Comparison of ENCODE assay signal across 23 cellular contexts in genomic region chrY:7017244-7018080, GRCh38.
A peak's percentile ranks its signal among the peaks of the same experiment; 100 is the strongest.
DNase-seq lines count a peak whose midpoint lies in the region; ATAC-seq and TF ChIP-seq lines count a peak whose summit lies in the region.
"Had no signal": no experiment of that assay in that cellular context is flagged by ENCODE, and none has a peak within 500 bp of the region (broad histone marks: within the 10 kb centered on the region; RNA-seq: fewer than 3 reads in every experiment).

No MANE protein-coding gene starts in this region.

- WGBS in right cardiac atrium = 82% methylated on average over 6 of the region's 6 CpGs

- H3K4me1 ChIP-seq in right cardiac atrium (ENCODE audit: control insufficient read depth, insufficient read depth, low read length) = no peaks in the 10 kb centered on the region
- H3K4me1 ChIP-seq: BE2C, HAP-1 had no signal

- H3K9me3 ChIP-seq in right cardiac atrium (ENCODE audit: control insufficient read depth, low read length) = no peaks in the 10 kb centered on the region
- H3K9me3 ChIP-seq: BE2C, HAP-1 had no signal

- H3K27me3 ChIP-seq in right cardiac atrium (ENCODE audit: control insufficient read depth, insufficient read depth) = no peaks in the 10 kb centered on the region
- H3K27me3 ChIP-seq: BE2C had no signal

- H3K27ac ChIP-seq in right cardiac atrium (ENCODE audit: low read length) = no peak overlapping the region
- H3K27ac ChIP-seq: GM23248, HL-60 had no signal

- ATAC-seq in GM19025 (IDR thresholded peaks at IDR 0.05; ENCODE audit: low read depth, unreplicated experiment) = peak; percentile 39
- peak; percentile 60 for ATAC-seq in HG02588 (IDR thresholded peaks at IDR 0.05; ENCODE audit: unreplicated experiment)
- peak; percentile 71 for ATAC-seq in HG02884 (IDR thresholded peaks at IDR 0.05; ENCODE audit: unreplicated experiment)
- ATAC-seq in HG03565 (IDR thresholded peaks at IDR 0.05; ENCODE audit: unreplicated experiment) = peak; percentile 60
- ATAC-seq in right cardiac atrium = no peak
- ATAC-seq: GM12878, K562 had no signal

- intact Hi-C loops in right cardiac atrium (cut with DNase I) = no loop called here

- DNase-seq in stimulated activated CD4-positive, alpha-beta T cell treated with anti-CD3 and anti-CD28 coated beads, Interleukin-2, amount 100 ng/mL, for 24 hours = no peak
- DNase-seq in erythroblast (lab: John Stamatoyannopoulos, UW) (no peak), kidney glomerular epithelial cell (lab: John Stamatoyannopoulos, UW) (no peak), right cardiac atrium (no peak)
- DNase-seq: ACHN; BE2C; CD4-positive, CD25-positive, alpha-beta regulatory T cell; CD8-positive, alpha-beta memory T cell; COR-L47; DMS 273 treated with DMSO at 0.1 percent for 48 hours; DMS53; DND-41; EL; GM23248; IMR-90 had no signal

- no peak overlapping the region for H3K4me3 ChIP-seq in right cardiac atrium (ENCODE audit: low read length)
- H3K4me3 ChIP-seq: GM12878, GM23248, HAP-1, K562 had no signal

- TF ChIP-seq POLR2A in erythroblast (IDR thresholded peaks at IDR 0.05; ENCODE audit: low read length) = no peak

Comparison
In these comparisons a context has a peak if more than half of its experiments do, and no peak if none do; other contexts are left out.
1. ATAC-seq: peak in GM19025 (single experiment), HG02588 (single experiment), HG02884 (single experiment) and HG03565 (single experiment); none in right cardiac atrium (0 of 2).